1 cellular context compared by ENCODE assay signal in genomic region chr17:77372444-77373297, GRCh38.
TF ChIP-seq lines count a peak whose summit lies in the region.

No MANE protein-coding gene starts in this region.

TF ChIP-seq in HepG2, 621 proteins besides CTCF, POLR2A, EP300 and RAD21 (continued from another document and continues in another):
- TF ChIP-seq KIAA2018 (CRISPR knock-in tag; IDR thresholded peaks at IDR 0.05; ENCODE audit: borderline replicate concordance) (0 out of 2 replicates have a peak, but pooled peaks have one; percentile 59), HIC2 (CRISPR knock-in tag; IDR thresholded peaks at IDR 0.05; ENCODE audit: low read depth) (peak; percentile 47), GABPB1 (CRISPR knock-in tag; IDR thresholded peaks at IDR 0.05) (peak; percentile 81), ZNF850 (CRISPR knock-in tag; conservative IDR thresholded peaks at IDR 0.05) (0 out of 2 replicates have a peak, but pooled peaks have one; percentile 27), SMAD1 (CRISPR knock-in tag; IDR thresholded peaks at IDR 0.05; ENCODE audit: borderline replicate concordance, low read depth) (peak; percentile 86; the same call in 1 of the 2 replicates), CHD2 (IDR thresholded peaks at IDR 0.05; ENCODE audit: low read depth, low read length) (peak; percentile 55), ZNF768 (CRISPR knock-in tag; IDR thresholded peaks at IDR 0.05) (peak; percentile 21; the same call in 1 of the 2 replicates), ZNF235 (CRISPR knock-in tag; IDR thresholded peaks at IDR 0.05; ENCODE audit: borderline replicate concordance) (peak; percentile 85; the same call in 1 of the 2 replicates), HNF4A (CRISPR knock-in tag; IDR thresholded peaks at IDR 0.05) (peak; percentile 55; the same call in 1 of the 2 replicates), HDAC2 (CRISPR knock-in tag; IDR thresholded peaks at IDR 0.05) (peak; percentile 71), ZSCAN25 (CRISPR knock-in tag; IDR thresholded peaks at IDR 0.05) (peak; percentile 70), ZNF746 (CRISPR knock-in tag; IDR thresholded peaks at IDR 0.05) (peak; percentile 95), ZNF614 (CRISPR knock-in tag; IDR thresholded peaks at IDR 0.05; ENCODE audit: borderline replicate concordance) (0 out of 2 replicates have a peak, but pooled peaks have one; percentile 89), KDM3A (CRISPR knock-in tag; IDR thresholded peaks at IDR 0.05; ENCODE audit: low read depth) (peak; percentile 89; the same call in 1 of the 2 replicates), ZNF652 (CRISPR knock-in tag; IDR thresholded peaks at IDR 0.05; ENCODE audit: borderline replicate concordance, low read depth) (peak; percentile 99), PRDM15 (CRISPR knock-in tag; IDR thresholded peaks at IDR 0.05) (peak; percentile 49; the same call in 1 of the 2 replicates), CBX5 (CRISPR knock-in tag; IDR thresholded peaks at IDR 0.05; ENCODE audit: borderline replicate concordance) (0 out of 2 replicates have a peak, but pooled peaks have one; percentile 40), ZBTB39 (CRISPR knock-in tag; IDR thresholded peaks at IDR 0.05) (no peak), ZNF33B (CRISPR knock-in tag; IDR thresholded peaks at IDR 0.05) (peak; percentile 93), ZC3H13 (CRISPR knock-in tag; IDR thresholded peaks at IDR 0.05) (peak; percentile 80), HMG20A (CRISPR knock-in tag; IDR thresholded peaks at IDR 0.05; ENCODE audit: borderline replicate concordance) (no peak), ZNF180 (CRISPR knock-in tag; IDR thresholded peaks at IDR 0.05; ENCODE audit: borderline replicate concordance, low read depth) (no peak; the same call in 1 of the 2 replicates), SMYD3 (CRISPR knock-in tag; IDR thresholded peaks at IDR 0.05) (0 out of 2 replicates have a peak, but pooled peaks have one; percentile 63)
- TF ChIP-seq, protein P1, sequence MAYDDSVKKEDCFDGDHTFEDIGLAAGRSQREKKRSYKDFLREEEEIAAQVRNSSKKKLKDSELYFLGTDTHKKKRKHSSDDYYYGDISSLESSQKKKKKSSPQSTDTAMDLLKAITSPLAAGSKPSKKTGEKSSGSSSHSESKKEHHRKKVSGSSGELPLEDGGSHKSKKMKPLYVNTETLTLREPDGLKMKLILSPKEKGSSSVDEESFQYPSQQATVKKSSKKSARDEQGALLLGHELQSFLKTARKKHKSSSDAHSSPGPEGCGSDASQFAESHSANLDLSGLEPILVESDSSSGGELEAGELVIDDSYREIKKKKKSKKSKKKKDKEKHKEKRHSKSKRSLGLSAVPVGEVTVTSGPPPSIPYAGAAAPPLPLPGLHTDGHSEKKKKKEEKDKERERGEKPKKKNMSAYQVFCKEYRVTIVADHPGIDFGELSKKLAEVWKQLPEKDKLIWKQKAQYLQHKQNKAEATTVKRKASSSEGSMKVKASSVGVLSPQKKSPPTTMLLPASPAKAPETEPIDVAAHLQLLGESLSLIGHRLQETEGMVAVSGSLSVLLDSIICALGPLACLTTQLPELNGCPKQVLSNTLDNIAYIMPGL (CRISPR knock-in tag; IDR thresholded peaks at IDR 0.05; ENCODE audit: borderline replicate concordance in 1 of 2, low read depth in 1 of 2), result peak; percentile 55 to 66; a peak in 3 of 4 replicates
- TF ChIP-seq, protein P2, sequence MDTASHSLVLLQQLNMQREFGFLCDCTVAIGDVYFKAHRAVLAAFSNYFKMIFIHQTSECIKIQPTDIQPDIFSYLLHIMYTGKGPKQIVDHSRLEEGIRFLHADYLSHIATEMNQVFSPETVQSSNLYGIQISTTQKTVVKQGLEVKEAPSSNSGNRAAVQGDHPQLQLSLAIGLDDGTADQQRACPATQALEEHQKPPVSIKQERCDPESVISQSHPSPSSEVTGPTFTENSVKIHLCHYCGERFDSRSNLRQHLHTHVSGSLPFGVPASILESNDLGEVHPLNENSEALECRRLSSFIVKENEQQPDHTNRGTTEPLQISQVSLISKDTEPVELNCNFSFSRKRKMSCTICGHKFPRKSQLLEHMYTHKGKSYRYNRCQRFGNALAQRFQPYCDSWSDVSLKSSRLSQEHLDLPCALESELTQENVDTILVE (CRISPR knock-in tag; IDR thresholded peaks at IDR 0.05), result peak; percentile 85; the same call in 1 of the 2 replicates
- TF ChIP-seq, protein P3, sequence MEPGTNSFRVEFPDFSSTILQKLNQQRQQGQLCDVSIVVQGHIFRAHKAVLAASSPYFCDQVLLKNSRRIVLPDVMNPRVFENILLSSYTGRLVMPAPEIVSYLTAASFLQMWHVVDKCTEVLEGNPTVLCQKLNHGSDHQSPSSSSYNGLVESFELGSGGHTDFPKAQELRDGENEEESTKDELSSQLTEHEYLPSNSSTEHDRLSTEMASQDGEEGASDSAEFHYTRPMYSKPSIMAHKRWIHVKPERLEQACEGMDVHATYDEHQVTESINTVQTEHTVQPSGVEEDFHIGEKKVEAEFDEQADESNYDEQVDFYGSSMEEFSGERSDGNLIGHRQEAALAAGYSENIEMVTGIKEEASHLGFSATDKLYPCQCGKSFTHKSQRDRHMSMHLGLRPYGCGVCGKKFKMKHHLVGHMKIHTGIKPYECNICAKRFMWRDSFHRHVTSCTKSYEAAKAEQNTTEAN (CRISPR knock-in tag; conservative IDR thresholded peaks at IDR 0.05), result peak; percentile 82
- TF ChIP-seq, protein P4, sequence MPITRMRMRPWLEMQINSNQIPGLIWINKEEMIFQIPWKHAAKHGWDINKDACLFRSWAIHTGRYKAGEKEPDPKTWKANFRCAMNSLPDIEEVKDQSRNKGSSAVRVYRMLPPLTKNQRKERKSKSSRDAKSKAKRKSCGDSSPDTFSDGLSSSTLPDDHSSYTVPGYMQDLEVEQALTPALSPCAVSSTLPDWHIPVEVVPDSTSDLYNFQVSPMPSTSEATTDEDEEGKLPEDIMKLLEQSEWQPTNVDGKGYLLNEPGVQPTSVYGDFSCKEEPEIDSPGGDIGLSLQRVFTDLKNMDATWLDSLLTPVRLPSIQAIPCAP (CRISPR knock-in tag; IDR thresholded peaks at IDR 0.05; ENCODE audit: low read depth), result peak; percentile 68; the same call in 1 of the 2 replicates
